In the genomic region with DNA sequence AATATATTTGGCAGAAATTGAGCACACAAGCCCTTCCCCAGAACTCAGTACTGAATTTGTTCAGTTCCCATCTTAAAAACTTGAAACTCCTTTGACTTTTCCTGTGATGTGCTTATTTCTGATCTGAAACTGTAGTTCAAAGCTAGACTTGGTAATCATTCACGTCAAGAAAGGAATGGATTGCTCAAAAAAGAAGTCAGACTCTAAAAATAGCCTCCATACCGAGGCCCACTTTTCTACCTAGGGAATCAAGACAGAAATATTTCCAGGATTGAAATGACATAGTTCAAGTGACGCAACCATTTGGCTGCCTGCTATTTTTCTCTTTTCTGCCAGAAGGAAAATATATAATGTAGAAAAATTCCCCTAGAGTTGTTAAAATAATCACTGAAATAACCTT, we compare ENCODE assay signal across 13 cellular contexts.
DNase-seq lines count a peak whose midpoint lies in the region; ATAC-seq and TF ChIP-seq lines count a peak whose summit lies in the region.
"Had no signal": no experiment of that assay in that cellular context is flagged by ENCODE, and none has a peak within 500 bp of the region (broad histone marks: within the 10 kb centered on the region; RNA-seq: fewer than 3 reads in every experiment).

No MANE protein-coding gene starts in this region.

- H3K9me3 ChIP-seq in heart left ventricle: no peaks in the 10 kb centered on the region
- no peaks in the 10 kb centered on the region for H3K9me3 ChIP-seq in stomach
- H3K9me3 ChIP-seq: right lobe of liver had no signal

- no peaks in the 10 kb centered on the region for H3K9me3 Mint-ChIP-seq in activated T-cell treated with anti-CD3 and anti-CD28 coated beads, Interleukin-2, amount 50 U/mL, for 24 hours
- H3K9me3 Mint-ChIP-seq in activated naive CD8-positive, alpha-beta T cell treated with anti-CD3 and anti-CD28 coated beads for 36 hours: no peaks in the 10 kb centered on the region

- TF ChIP-seq POLR2A in heart left ventricle (IDR thresholded peaks at IDR 0.05) (no peak), stomach (IDR thresholded peaks at IDR 0.05) (no peak)

- H3K4me3 ChIP-seq in heart left ventricle: no peak overlapping the region
- no peak overlapping the region for H3K4me3 ChIP-seq in stomach
- H3K4me3 ChIP-seq: right lobe of liver had no signal

- ATAC-seq in heart left ventricle: peak; percentile 27 to 84 (median 64)
- no peak for ATAC-seq in HG03378 (IDR thresholded peaks at IDR 0.05; ENCODE audit: unreplicated experiment)
- ATAC-seq: left colon had no signal

- no peaks in the 10 kb centered on the region for H3K27me3 Mint-ChIP-seq in activated T-cell treated with anti-CD3 and anti-CD28 coated beads, Interleukin-2, amount 50 U/mL, for 24 hours
- no peaks in the 10 kb centered on the region for H3K27me3 Mint-ChIP-seq in activated naive CD8-positive, alpha-beta T cell treated with anti-CD3 and anti-CD28 coated beads for 36 hours

- H3K27me3 ChIP-seq in heart left ventricle: no peaks in the 10 kb centered on the region
- H3K27me3 ChIP-seq in stomach: no peaks in the 10 kb centered on the region
- H3K27me3 ChIP-seq: right lobe of liver had no signal

- TF ChIP-seq EP300 in stomach (IDR thresholded peaks at IDR 0.05): no peak

- H3K27ac Mint-ChIP-seq in activated T-cell treated with anti-CD3 and anti-CD28 coated beads, Interleukin-2, amount 50 U/mL, for 24 hours: peak overlapping the region; percentile 85
- H3K27ac Mint-ChIP-seq in activated naive CD8-positive, alpha-beta T cell treated with anti-CD3 and anti-CD28 coated beads for 36 hours: peak overlapping the region; percentile 69

- intact Hi-C loops in heart left ventricle (cut with DNase I): no loop called here
- intact Hi-C loops in stomach (cut with DNase I; ENCODE audit: low total_unique reads): no loop called here

- DNase-seq in activated T-cell treated with anti-CD3 and anti-CD28 coated beads, Interleukin-2, amount 50 U/mL, for 24 hours: no peak
- no peak for DNase-seq in activated T-cell treated with anti-CD3 and anti-CD28 coated beads, Interleukin-2, amount 50 U/mL, for 48 hours
- no peak for DNase-seq in activated naive CD8-positive, alpha-beta T cell treated with anti-CD3 and anti-CD28 coated beads for 36 hours
- no peak for DNase-seq in heart left ventricle
- no peak for DNase-seq in stomach
- no peak for DNase-seq in foreskin melanocyte
- DNase-seq in cerebellar cortex (ENCODE audit: low spot score): no peak
- DNase-seq: effector CD8-positive, alpha-beta T cell; GOT3; left colon; NCI-H1930; right lobe of liver had no signal

- peaks cover 53% of the 10 kb centered on the region for H3K36me3 Mint-ChIP-seq in activated T-cell treated with anti-CD3 and anti-CD28 coated beads, Interleukin-2, amount 50 U/mL, for 24 hours (ENCODE audit: low read depth)
- peaks cover 14% of the 10 kb centered on the region for H3K36me3 Mint-ChIP-seq in activated naive CD8-positive, alpha-beta T cell treated with anti-CD3 and anti-CD28 coated beads for 36 hours

- H3K4me1 ChIP-seq in heart left ventricle (peaks cover 0 to 42% (median 27%) of the 10 kb centered on the region in 12 donors), stomach (peaks cover 2 to 51% (median 26%) of the 10 kb centered on the region in 4 donors)

- H3K27ac ChIP-seq in heart left ventricle (peak overlapping the region in 10 of 12 donors; percentile 14 to 74 (median 58)), stomach (peak overlapping the region in 4 of 5 donors; percentile 41 to 81 (median 52))
- H3K27ac ChIP-seq: right lobe of liver had no signal

- 15 to 28% (median 18%) methylated on average over 3 of the region's 3 CpGs for WGBS in heart left ventricle, 4 donors
- 54 to 80% (median 64%) methylated on average over 3 of the region's 3 CpGs for WGBS in stomach, 5 donors

- H3K4me3 Mint-ChIP-seq in activated T-cell treated with anti-CD3 and anti-CD28 coated beads, Interleukin-2, amount 50 U/mL, for 24 hours: no peak overlapping the region
- no peak overlapping the region for H3K4me3 Mint-ChIP-seq in activated naive CD8-positive, alpha-beta T cell treated with anti-CD3 and anti-CD28 coated beads for 36 hours

- TF ChIP-seq CTCF in heart left ventricle (IDR thresholded peaks at IDR 0.05) (no peak), stomach (IDR thresholded peaks at IDR 0.05) (no peak)

- H3K36me3 ChIP-seq in heart left ventricle (peaks cover 0 to 5% (median 0%) of the 10 kb centered on the region in 9 donors), stomach (no peaks in the 10 kb centered on the region)
- H3K36me3 ChIP-seq: right lobe of liver had no signal

- H3K4me1 Mint-ChIP-seq in activated T-cell treated with anti-CD3 and anti-CD28 coated beads, Interleukin-2, amount 50 U/mL, for 24 hours (ENCODE audit: low read depth): peaks cover 83% of the 10 kb centered on the region
- peaks cover 41% of the 10 kb centered on the region for H3K4me1 Mint-ChIP-seq in activated naive CD8-positive, alpha-beta T cell treated with anti-CD3 and anti-CD28 coated beads for 36 hours
